In genomic region chr1:198662821-198663220, GRCh38 we compare ENCODE assay signal across 19 cellular contexts. TPM values are rescaled to one million over a fixed set of nuclear protein-coding genes. Genes with fewer than 3 reads are reported as not detected.
DNase-seq lines count a peak whose midpoint lies in the region; ATAC-seq, FAIRE-seq and TF ChIP-seq lines count a peak whose summit lies in the region.
"Had no signal": no experiment of that assay in that cellular context is flagged by ENCODE, and none has a peak within 500 bp of the region (broad histone marks: within the 10 kb centered on the region; RNA-seq: fewer than 3 reads in every experiment).

No MANE protein-coding gene starts in this region.

- dilution Hi-C loops in IMR-90 (cut with HindIII; ENCODE audit: low sequenced_read_pairs, unreplicated experiment) = no loop called here

- peak overlapping the region; percentile 68 for H3K27ac Mint-ChIP-seq in activated T-helper 1 cell treated with anti-CD3 and anti-CD28 coated beads, Interleukin-12 subunit alpha, Interleukin-12 subunit beta, Interleukin-2, Interleukin-4 antibody, amounts not matched to agents 30 ng/mL and 10 ng/mL and 1 ng/mL, durations not matched to agents 14 hours and 24 hours and 36 hours
- peak overlapping the region; percentile 80 to 90 for H3K27ac Mint-ChIP-seq in natural killer cell treated with Interleukin-12 subunit alpha and Interleukin-12 subunit beta and Interleukin-15 and Interleukin-18, amount 100 ng/mL, for 72 hours
- H3K27ac Mint-ChIP-seq: GM23338 had no signal

- no peak for TF ChIP-seq CTCF in D721Med (IDR thresholded peaks at IDR 0.05; ENCODE audit: insufficient read depth, missing control alignments)
- no peak for TF ChIP-seq CTCF in IMR-90 (conservative IDR thresholded peaks at IDR 0.05; ENCODE audit: low read depth, low read length)

- H3K4me2 ChIP-seq in IMR-90 (ENCODE audit: low read depth, low read length) = no peak overlapping the region
- H3K4me2 ChIP-seq: GM23338 had no signal

- TF ChIP-seq POLR2A in IMR-90 (IDR thresholded peaks at IDR 0.05; ENCODE audit: low read depth, low read length) = no peak

- no peak overlapping the region for H3K23ac ChIP-seq in IMR-90 (ENCODE audit: low read depth, low read length)

- no peak overlapping the region for H3K27ac ChIP-seq in IMR-90 (ENCODE audit: insufficient read depth, low read length)
- H3K27ac ChIP-seq: C4-2B, left ventricle myocardium inferior, right lobe of liver had no signal

- DNase-seq in D721Med (ENCODE audit: insufficient read length, low spot score) (no peak), IMR-90 (no peak), mesenteric fat pad (ENCODE audit: low spot score) (no peak), SHP77 (lab: John Stamatoyannopoulos, UW) (no peak)
- no peak for DNase-seq in activated T-helper 1 cell treated with anti-CD3 and anti-CD28 coated beads, Interleukin-12 subunit alpha, Interleukin-12 subunit beta, Interleukin-2, Interleukin-4 antibody, amounts not matched to agents 30 ng/mL and 10 ng/mL and 1 ng/mL, durations not matched to agents 14 hours and 24 hours and 36 hours (ENCODE audit: low spot score)
- no peak for DNase-seq in natural killer cell treated with Interleukin-12 subunit alpha and Interleukin-12 subunit beta and Interleukin-15 and Interleukin-18, amount 100 ng/mL, for 72 hours (ENCODE audit: low spot score)
- DNase-seq: dermis blood vessel endothelial cell; hypothalamus; left ventricle myocardium inferior; NCI-H1417 treated with DMSO at 0.1 percent for 48 hours; NCI-H446 treated with DMSO at 0.1 percent for 48 hours; PC-3; right lobe of liver; stimulated activated CD4-positive, alpha-beta T cell treated with anti-CD3 and anti-CD28 coated beads, Interleukin-2, amount 100 ng/mL, for 48 hours; T-helper 9 cell had no signal

- H2BK15ac ChIP-seq in IMR-90 (ENCODE audit: low read depth, low read length) = peak overlapping the region; percentile 38; the same call in 1 of the 3 replicates

- TF ChIP-seq RAD21 in IMR-90 (IDR thresholded peaks at IDR 0.05; ENCODE audit: low read length) = no peak

- peak overlapping the region; percentile 61; the same call in 1 of the 2 replicates for H3K18ac ChIP-seq in IMR-90 (ENCODE audit: low read depth, low read length)

- H2BK20ac ChIP-seq in IMR-90 (ENCODE audit: low read depth, low read length) = no peak overlapping the region

- peak overlapping the region; percentile 75 for H3K4me3 Mint-ChIP-seq in activated T-helper 1 cell treated with anti-CD3 and anti-CD28 coated beads, Interleukin-12 subunit alpha, Interleukin-12 subunit beta, Interleukin-2, Interleukin-4 antibody, amounts not matched to agents 30 ng/mL and 10 ng/mL and 1 ng/mL, durations not matched to agents 14 hours and 24 hours and 36 hours
- peak overlapping the region; percentile 84 for H3K4me3 Mint-ChIP-seq in natural killer cell treated with Interleukin-12 subunit alpha and Interleukin-12 subunit beta and Interleukin-15 and Interleukin-18, amount 100 ng/mL, for 72 hours
- H3K4me3 Mint-ChIP-seq: GM23338 had no signal

- no peak overlapping the region for H2AK9ac ChIP-seq in IMR-90 (replicated peaks; ENCODE audit: low read depth, low read length, poor library complexity)

- in situ Hi-C loops in IMR-90 (cut with MboI; ENCODE audit: low sequenced_read_pairs) = no loop called here

- H3K56ac ChIP-seq in IMR-90 (ENCODE audit: extremely low read depth, insufficient read depth, low read length) = no peak overlapping the region

- no peaks in the 10 kb centered on the region for H3K9me3 ChIP-seq in IMR-90 (ENCODE audit: control insufficient read depth, insufficient read depth, low read length)
- H3K9me3 ChIP-seq: left ventricle myocardium inferior, right lobe of liver had no signal

- POLR2A ChIA-PET in IMR-90 (lab: Charles Lee; ENCODE audit: unreplicated experiment) = no interaction called here

- H4K91ac ChIP-seq in IMR-90 (ENCODE audit: insufficient read depth, low read depth, low read length) = no peak overlapping the region

- no peak overlapping the region for H4K5ac ChIP-seq in IMR-90 (ENCODE audit: low read depth, low read length)

- 80% methylated on average over 1 of the region's 5 CpGs; no CpG with 5 or more reads in 1 of the 2 experiments for WGBS in IMR-90 (ENCODE audit: extremely low coverage in 2 of 2, insufficient read length in 1 of 2), 2 experiments

- ATAC-seq in IMR-90 (ENCODE audit: low read depth) (no peak), HG02678 (IDR thresholded peaks at IDR 0.05; ENCODE audit: unreplicated experiment) (no peak)
- peak; percentile 42 to 54 for ATAC-seq in natural killer cell treated with Interleukin-12 subunit alpha and Interleukin-12 subunit beta and Interleukin-15 and Interleukin-18, amount 100 ng/mL, for 72 hours
- ATAC-seq: GM23338, PC-3 had no signal

- peak overlapping the region; percentile 53 for H2AFZ ChIP-seq in IMR-90 (replicated peaks; ENCODE audit: low read length, poor library complexity)
- H2AFZ ChIP-seq: GM23338 had no signal

- peak overlapping the region; percentile 80; the same call in 1 of the 2 replicates for H2AK5ac ChIP-seq in IMR-90 (ENCODE audit: low read depth, low read length)

- peak; percentile 21 for FAIRE-seq in D721Med (lab: Jason Lieb, UNC)
- FAIRE-seq: G401.6 had no signal

- no peaks in the 10 kb centered on the region for H3K9me3 Mint-ChIP-seq in activated T-helper 1 cell treated with anti-CD3 and anti-CD28 coated beads, Interleukin-12 subunit alpha, Interleukin-12 subunit beta, Interleukin-2, Interleukin-4 antibody, amounts not matched to agents 30 ng/mL and 10 ng/mL and 1 ng/mL, durations not matched to agents 14 hours and 24 hours and 36 hours
- no peaks in the 10 kb centered on the region for H3K9me3 Mint-ChIP-seq in natural killer cell treated with Interleukin-12 subunit alpha and Interleukin-12 subunit beta and Interleukin-15 and Interleukin-18, amount 100 ng/mL, for 72 hours
- H3K9me3 Mint-ChIP-seq: GM23338 had no signal

- H3K4me1 ChIP-seq in IMR-90 (ENCODE audit: control insufficient read depth, insufficient read depth, low read length) = peaks cover 3% of the 10 kb centered on the region; the same call in 1 of the 2 replicates
- H3K4me1 ChIP-seq: left ventricle myocardium inferior, right lobe of liver had no signal

- H3K36me3 Mint-ChIP-seq in activated T-helper 1 cell treated with anti-CD3 and anti-CD28 coated beads, Interleukin-12 subunit alpha, Interleukin-12 subunit beta, Interleukin-2, Interleukin-4 antibody, amounts not matched to agents 30 ng/mL and 10 ng/mL and 1 ng/mL, durations not matched to agents 14 hours and 24 hours and 36 hours (ENCODE audit: low read depth) = peaks cover 33% of the 10 kb centered on the region
- peaks cover 21% of the 10 kb centered on the region for H3K36me3 Mint-ChIP-seq in natural killer cell treated with Interleukin-12 subunit alpha and Interleukin-12 subunit beta and Interleukin-15 and Interleukin-18, amount 100 ng/mL, for 72 hours

- peak overlapping the region; percentile 57 for H2BK120ac ChIP-seq in IMR-90 (ENCODE audit: low read depth, low read length)

- H3K4ac ChIP-seq in IMR-90 (ENCODE audit: low read depth, low read length) = peak overlapping the region; percentile 16; the same call in 1 of the 2 replicates

- H3K36me3 ChIP-seq in IMR-90 (ENCODE audit: control insufficient read depth, insufficient read depth, low read length) = no peaks in the 10 kb centered on the region
- H3K36me3 ChIP-seq: left ventricle myocardium inferior, right lobe of liver had no signal

- H2BK5ac ChIP-seq in IMR-90 (ENCODE audit: low read depth, low read length, poor library complexity, severe bottlenecking) = no peak overlapping the region

- H4K8ac ChIP-seq in IMR-90 (ENCODE audit: low read depth in 2 of 2, low read length in 2 of 2) = no peak overlapping the region

- H3K14ac ChIP-seq in IMR-90 (replicated peaks; ENCODE audit: low read depth, low read length) = 0 out of 2 replicates have a peak overlapping the region, but pooled peaks have one; percentile 68

- H3K4me3 ChIP-seq in IMR-90 (ENCODE audit: insufficient read depth, low read depth, low read length) = no peak overlapping the region
- H3K4me3 ChIP-seq: GM23338, left ventricle myocardium inferior, right lobe of liver had no signal

- no peaks in the 10 kb centered on the region for H3K79me1 ChIP-seq in IMR-90 (ENCODE audit: low read depth in 1 of 2, low read length in 2 of 2)

- no peaks in the 10 kb centered on the region for H4K20me1 ChIP-seq in IMR-90 (ENCODE audit: insufficient read depth, low read length)

- no peaks in the 10 kb centered on the region for H3K27me3 Mint-ChIP-seq in activated T-helper 1 cell treated with anti-CD3 and anti-CD28 coated beads, Interleukin-12 subunit alpha, Interleukin-12 subunit beta, Interleukin-2, Interleukin-4 antibody, amounts not matched to agents 30 ng/mL and 10 ng/mL and 1 ng/mL, durations not matched to agents 14 hours and 24 hours and 36 hours (ENCODE audit: insufficient read depth)
- no peaks in the 10 kb centered on the region for H3K27me3 Mint-ChIP-seq in natural killer cell treated with Interleukin-12 subunit alpha and Interleukin-12 subunit beta and Interleukin-15 and Interleukin-18, amount 100 ng/mL, for 72 hours

- CTCF ChIA-PET in IMR-90 (lab: Yijun Ruan, JAX) = no interaction called here

- peaks cover 81% of the 10 kb centered on the region for H3K4me1 Mint-ChIP-seq in activated T-helper 1 cell treated with anti-CD3 and anti-CD28 coated beads, Interleukin-12 subunit alpha, Interleukin-12 subunit beta, Interleukin-2, Interleukin-4 antibody, amounts not matched to agents 30 ng/mL and 10 ng/mL and 1 ng/mL, durations not matched to agents 14 hours and 24 hours and 36 hours (ENCODE audit: low read depth)
- H3K4me1 Mint-ChIP-seq in natural killer cell treated with Interleukin-12 subunit alpha and Interleukin-12 subunit beta and Interleukin-15 and Interleukin-18, amount 100 ng/mL, for 72 hours (ENCODE audit: low read depth in 2 of 2) = peaks cover 68 to 79% of the 10 kb centered on the region in 2 donors

- H3K9me1 ChIP-seq in IMR-90 (ENCODE audit: insufficient read depth, low read length) = peaks cover 3% of the 10 kb centered on the region

- H3K27me3 ChIP-seq in IMR-90 (ENCODE audit: control insufficient read depth, insufficient read depth, low read length) = no peaks in the 10 kb centered on the region
- H3K27me3 ChIP-seq: right lobe of liver had no signal

- no TSS peak for BruUV-seq in IMR-90 (replicated peaks; lab: Mats Ljungman, UMichigan)

- H3K9ac ChIP-seq in IMR-90 (ENCODE audit: low read depth, low read length) = no peak overlapping the region

- intact Hi-C loops in IMR-90 (cut with micrococcal nuclease) = loop anchor here (5.0 kb wide), 1 partner anchor 81 kb away; no protein-coding TSS in a partner anchor
- intact Hi-C loops in activated T-helper 1 cell treated with anti-CD3 and anti-CD28 coated beads, Interleukin-12 subunit alpha, Interleukin-12 subunit beta, Interleukin-2, Interleukin-4 antibody, amounts not matched to agents 30 ng/mL and 10 ng/mL and 1 ng/mL, durations not matched to agents 14 hours and 24 hours and 36 hours (cut with micrococcal nuclease) = loop anchor here (2.0 kb wide), 1 partner anchor 404 kb away; no protein-coding TSS in a partner anchor

RNA-seq across cellular contexts. Expression of gene PTPRC, which starts 24.0 kb away (rescaled TPM):
- not detected in 2 replicates for total RNA-seq in IMR-90 (2012; rRNA removed)
- polyA plus RNA-seq in IMR-90 (2012; rRNA removed) = not detected in 2 replicates
- not detected in 2 replicates for polyA plus RNA-seq in IMR-90 (2012; cell fraction: cytosol; rRNA removed)
- polyA plus RNA-seq in IMR-90 (2012; cell fraction: nucleus; rRNA removed; ENCODE audit: low replicate concordance) = 0.06 TPM in 1 of 2 replicates, not detected in the other
- 512 and 516 TPM in 2 replicates for total RNA-seq in activated T-helper 1 cell treated with anti-CD3 and anti-CD28 coated beads, Interleukin-12 subunit alpha, Interleukin-12 subunit beta, Interleukin-2, Interleukin-4 antibody, amounts not matched to agents 30 ng/mL and 10 ng/mL and 1 ng/mL, durations not matched to agents 14 hours and 24 hours and 36 hours
- total RNA-seq in natural killer cell treated with Interleukin-12 subunit alpha and Interleukin-12 subunit beta and Interleukin-15 and Interleukin-18, amount 100 ng/mL, for 72 hours = 100 to 1,000 TPM; 334 to 761 TPM
- 65.8 TPM for total RNA-seq in mesenteric fat pad
- total RNA-seq: dermis blood vessel endothelial cell had no signal

Comparison
In these comparisons a context has a peak if more than half of its experiments do, and no peak if none do; other contexts are left out.
1. ATAC-seq: peak in natural killer cell treated with Interleukin-12 subunit alpha and Interleukin-12 subunit beta and Interleukin-15 and Interleukin-18, amount 100 ng/mL, for 72 hours (2 of 2); none in IMR-90 (single experiment) and HG02678 (single experiment).
2. RNA of gene PTPRC, which starts 24.0 kb away (total RNA-seq): 334 to 761 TPM in natural killer cell treated with Interleukin-12 subunit alpha and Interleukin-12 subunit beta and Interleukin-15 and Interleukin-18, amount 100 ng/mL, for 72 hours, 512 to 516 TPM in activated T-helper 1 cell treated with anti-CD3 and anti-CD28 coated beads, Interleukin-12 subunit alpha, Interleukin-12 subunit beta, Interleukin-2, Interleukin-4 antibody, amounts not matched to agents 30 ng/mL and 10 ng/mL and 1 ng/mL, durations not matched to agents 14 hours and 24 hours and 36 hours and 65.8 TPM in mesenteric fat pad (single experiment); not detected in IMR-90; every median in the first group is over 10 times any median in the second.